ENCODE assay signal across 16 cellular contexts in the genomic region with DNA sequence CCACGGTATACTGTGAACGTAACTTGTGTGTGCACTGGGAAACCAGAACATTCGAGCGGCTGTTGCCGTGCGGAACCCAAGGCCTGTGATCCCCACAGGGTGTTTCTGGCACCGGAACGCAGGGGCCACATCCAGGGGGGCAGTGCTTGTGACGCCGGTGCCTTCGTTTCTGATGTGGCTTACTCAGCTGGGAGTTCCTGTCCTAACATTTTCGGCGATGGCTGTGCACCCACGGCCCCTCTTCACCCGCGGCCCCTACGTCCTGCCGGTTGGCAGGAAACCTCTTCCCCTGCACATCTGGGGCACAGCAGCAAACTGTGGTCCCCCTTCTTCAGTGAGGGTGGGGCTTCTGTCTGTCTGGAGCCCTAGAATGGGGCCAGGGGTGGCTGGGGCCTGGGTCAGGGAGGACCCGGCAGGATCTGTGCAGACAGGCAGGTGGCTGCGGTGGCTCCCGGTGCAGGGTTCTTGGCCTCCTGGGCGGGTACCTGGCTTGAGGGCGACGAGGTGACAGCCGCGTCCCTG. TPM values are rescaled to one million over a fixed set of nuclear protein-coding genes. Genes with fewer than 3 reads are reported as not detected.
DNase-seq lines count a peak whose midpoint lies in the region; ATAC-seq and TF ChIP-seq lines count a peak whose summit lies in the region.
"Had no signal": no experiment of that assay in that cellular context is flagged by ENCODE, and none has a peak within 500 bp of the region (broad histone marks: within the 10 kb centered on the region; RNA-seq: fewer than 3 reads in every experiment).

No MANE protein-coding gene starts in this region.

- ATAC-seq in activated naive CD8-positive, alpha-beta T cell treated with anti-CD3 and anti-CD28 coated beads, Interleukin-2, amount 50 U/mL, for 24 hours: peak; percentile 30
- peak; percentile 85 for ATAC-seq in stimulated activated naive CD8-positive, alpha-beta T cell treated with anti-CD3 and anti-CD28 coated beads, Interleukin-15, amount 100 ng/mL, for 72 hours
- ATAC-seq in GM18870 (IDR thresholded peaks at IDR 0.05; ENCODE audit: unreplicated experiment): no peak
- ATAC-seq: WTC11 had no signal

- no peak overlapping the region for H3K4me3 Mint-ChIP-seq in activated CD4-positive, alpha-beta memory T cell treated with anti-CD3 and anti-CD28 coated beads, Interleukin-2, amount 10 ng/mL, durations not matched to agents 7 days and 5 days
- peak overlapping the region; percentile 11 for H3K4me3 Mint-ChIP-seq in activated naive CD8-positive, alpha-beta T cell treated with anti-CD3 and anti-CD28 coated beads, Interleukin-2, amount 50 U/mL, for 24 hours
- peak overlapping the region; percentile 51 to 79 for H3K4me3 Mint-ChIP-seq in stimulated activated naive CD8-positive, alpha-beta T cell treated with anti-CD3 and anti-CD28 coated beads, Interleukin-15, amount 100 ng/mL, for 72 hours
- H3K4me3 Mint-ChIP-seq: mesothelial cell of epicardium, WTC11 had no signal

- CTCF ChIA-PET in activated CD4-positive, alpha-beta memory T cell treated with anti-CD3 and anti-CD28 coated beads, Interleukin-2, amount 10 ng/mL, durations not matched to agents 7 days and 5 days (lab: Charles Lee): no interaction called here

- no peaks in the 10 kb centered on the region for H3K9me3 ChIP-seq in ascending aorta
- no peaks in the 10 kb centered on the region for H3K9me3 ChIP-seq in left ventricle myocardium inferior (replicated peaks)
- H3K9me3 ChIP-seq: tibial artery had no signal

- intact Hi-C loops in ascending aorta (cut with DNase I) (no loop called here), left ventricle myocardium inferior (cut with micrococcal nuclease) (no loop called here)

- TF ChIP-seq CTCF in ascending aorta (IDR thresholded peaks at IDR 0.05) (no peak), left ventricle myocardium inferior (IDR thresholded peaks at IDR 0.05; ENCODE audit: borderline replicate concordance) (no peak)

- H3K27me3 Mint-ChIP-seq in activated CD4-positive, alpha-beta memory T cell treated with anti-CD3 and anti-CD28 coated beads, Interleukin-2, amount 10 ng/mL, durations not matched to agents 7 days and 5 days: no peaks in the 10 kb centered on the region
- no peaks in the 10 kb centered on the region for H3K27me3 Mint-ChIP-seq in activated naive CD8-positive, alpha-beta T cell treated with anti-CD3 and anti-CD28 coated beads, Interleukin-2, amount 50 U/mL, for 24 hours
- no peaks in the 10 kb centered on the region for H3K27me3 Mint-ChIP-seq in stimulated activated naive CD8-positive, alpha-beta T cell treated with anti-CD3 and anti-CD28 coated beads, Interleukin-15, amount 100 ng/mL, for 72 hours

- H3K27me3 ChIP-seq in ascending aorta (no peaks in the 10 kb centered on the region), left ventricle myocardium inferior (ENCODE audit: low read depth) (no peaks in the 10 kb centered on the region)
- H3K27me3 ChIP-seq: tibial artery had no signal

- H3K4me1 ChIP-seq in ascending aorta (no peaks in the 10 kb centered on the region), left ventricle myocardium inferior (peaks cover 5% of the 10 kb centered on the region)
- H3K4me1 ChIP-seq: tibial artery had no signal

- H3K36me3 Mint-ChIP-seq in activated CD4-positive, alpha-beta memory T cell treated with anti-CD3 and anti-CD28 coated beads, Interleukin-2, amount 10 ng/mL, durations not matched to agents 7 days and 5 days (ENCODE audit: low read depth): peaks cover 17% of the 10 kb centered on the region
- H3K36me3 Mint-ChIP-seq in activated naive CD8-positive, alpha-beta T cell treated with anti-CD3 and anti-CD28 coated beads, Interleukin-2, amount 50 U/mL, for 24 hours (ENCODE audit: low read depth): peaks cover 2% of the 10 kb centered on the region

- no peaks in the 10 kb centered on the region for H3K9me3 Mint-ChIP-seq in activated CD4-positive, alpha-beta memory T cell treated with anti-CD3 and anti-CD28 coated beads, Interleukin-2, amount 10 ng/mL, durations not matched to agents 7 days and 5 days
- no peaks in the 10 kb centered on the region for H3K9me3 Mint-ChIP-seq in activated naive CD8-positive, alpha-beta T cell treated with anti-CD3 and anti-CD28 coated beads, Interleukin-2, amount 50 U/mL, for 24 hours
- H3K9me3 Mint-ChIP-seq in stimulated activated naive CD8-positive, alpha-beta T cell treated with anti-CD3 and anti-CD28 coated beads, Interleukin-15, amount 100 ng/mL, for 72 hours: no peaks in the 10 kb centered on the region
- H3K9me3 Mint-ChIP-seq: mesothelial cell of epicardium, WTC11 had no signal

- H3K36me3 ChIP-seq in ascending aorta (peaks cover 12 to 21% of the 10 kb centered on the region in 2 donors), left ventricle myocardium inferior (peaks cover 23% of the 10 kb centered on the region)

- DNase-seq in stimulated activated CD4-positive, alpha-beta T cell treated with anti-CD3 and anti-CD28 coated beads, Interleukin-4, amount 100 ng/mL, for 24 hours: peak; percentile 17
- no peak for DNase-seq in stimulated activated CD4-positive, alpha-beta T cell treated with anti-CD3 and anti-CD28 coated beads, Interleukin-1b, Interleukin-23, amount 100 ng/mL, for 48 hours
- peak; percentile 27 for DNase-seq in activated CD4-positive, alpha-beta memory T cell treated with anti-CD3 and anti-CD28 coated beads, Interleukin-2, amount 10 ng/mL, durations not matched to agents 7 days and 5 days
- peak; percentile 38 for DNase-seq in activated naive CD8-positive, alpha-beta T cell treated with anti-CD3 and anti-CD28 coated beads, Interleukin-2, amount 50 U/mL, for 24 hours
- peak; percentile 31 to 43 for DNase-seq in stimulated activated naive CD8-positive, alpha-beta T cell treated with anti-CD3 and anti-CD28 coated beads, Interleukin-15, amount 100 ng/mL, for 72 hours
- DNase-seq in ascending aorta (ENCODE audit: low spot score in 2 of 2): no peak
- DNase-seq in left ventricle myocardium inferior: no peak
- DNase-seq: DMS53; effector CD4-positive, alpha-beta T cell; kidney glomerular epithelial cell; NCI-H1436 treated with DMSO at 0.1 percent for 48 hours; NCI-H226; tibial artery had no signal

- H3K4me3 ChIP-seq in ascending aorta (no peak overlapping the region), left ventricle myocardium inferior (no peak overlapping the region)
- H3K4me3 ChIP-seq: tibial artery had no signal

- POLR2A ChIA-PET in activated CD4-positive, alpha-beta memory T cell treated with anti-CD3 and anti-CD28 coated beads, Interleukin-2, amount 10 ng/mL, durations not matched to agents 7 days and 5 days (lab: Charles Lee): no interaction called here

- H3K4me1 Mint-ChIP-seq in activated CD4-positive, alpha-beta memory T cell treated with anti-CD3 and anti-CD28 coated beads, Interleukin-2, amount 10 ng/mL, durations not matched to agents 7 days and 5 days: peaks cover 14% of the 10 kb centered on the region
- peaks cover 13% of the 10 kb centered on the region for H3K4me1 Mint-ChIP-seq in activated naive CD8-positive, alpha-beta T cell treated with anti-CD3 and anti-CD28 coated beads, Interleukin-2, amount 50 U/mL, for 24 hours
- peaks cover 31% of the 10 kb centered on the region for H3K4me1 Mint-ChIP-seq in stimulated activated naive CD8-positive, alpha-beta T cell treated with anti-CD3 and anti-CD28 coated beads, Interleukin-15, amount 100 ng/mL, for 72 hours
- H3K4me1 Mint-ChIP-seq: WTC11 had no signal

- no peak overlapping the region for H3K27ac ChIP-seq in ascending aorta
- no peak overlapping the region for H3K27ac ChIP-seq in left ventricle myocardium inferior (replicated peaks)
- H3K27ac ChIP-seq: tibial artery had no signal

- peak overlapping the region; percentile 49 for H3K27ac Mint-ChIP-seq in activated CD4-positive, alpha-beta memory T cell treated with anti-CD3 and anti-CD28 coated beads, Interleukin-2, amount 10 ng/mL, durations not matched to agents 7 days and 5 days
- no peak overlapping the region for H3K27ac Mint-ChIP-seq in activated naive CD8-positive, alpha-beta T cell treated with anti-CD3 and anti-CD28 coated beads, Interleukin-2, amount 50 U/mL, for 24 hours
- no peak overlapping the region for H3K27ac Mint-ChIP-seq in stimulated activated naive CD8-positive, alpha-beta T cell treated with anti-CD3 and anti-CD28 coated beads, Interleukin-15, amount 100 ng/mL, for 72 hours
- H3K27ac Mint-ChIP-seq: WTC11 had no signal

RNA-seq across cellular contexts. Expression of gene CSNK1G2, which starts 26.2 kb away (rescaled TPM):
- total RNA-seq in activated CD4-positive, alpha-beta memory T cell treated with anti-CD3 and anti-CD28 coated beads, Interleukin-2, amount 10 ng/mL, durations not matched to agents 7 days and 5 days: 100 to 1,000 TPM; 130 to 132 TPM
- 79.6 TPM for total RNA-seq in ascending aorta
- 24.5 TPM for total RNA-seq in left ventricle myocardium inferior

RNA-seq across cellular contexts. Expression of gene BTBD2, which starts 48.4 kb away (rescaled TPM):
- total RNA-seq in activated CD4-positive, alpha-beta memory T cell treated with anti-CD3 and anti-CD28 coated beads, Interleukin-2, amount 10 ng/mL, durations not matched to agents 7 days and 5 days: 10 to 100 TPM; 55.4 to 57.1 TPM
- total RNA-seq in ascending aorta (90.1 TPM), left ventricle myocardium inferior (53.4 TPM)

Comparison
In these comparisons a context has a peak if more than half of its experiments do, and no peak if none do; other contexts are left out.
1. DNase-seq: peak in stimulated activated CD4-positive, alpha-beta T cell treated with anti-CD3 and anti-CD28 coated beads, Interleukin-4, amount 100 ng/mL, for 24 hours (single experiment), activated CD4-positive, alpha-beta memory T cell treated with anti-CD3 and anti-CD28 coated beads, Interleukin-2, amount 10 ng/mL, durations not matched to agents 7 days and 5 days (single experiment), activated naive CD8-positive, alpha-beta T cell treated with anti-CD3 and anti-CD28 coated beads, Interleukin-2, amount 50 U/mL, for 24 hours (single experiment) and stimulated activated naive CD8-positive, alpha-beta T cell treated with anti-CD3 and anti-CD28 coated beads, Interleukin-15, amount 100 ng/mL, for 72 hours (2 of 2); none in stimulated activated CD4-positive, alpha-beta T cell treated with anti-CD3 and anti-CD28 coated beads, Interleukin-1b, Interleukin-23, amount 100 ng/mL, for 48 hours (single experiment), ascending aorta (0 of 2) and left ventricle myocardium inferior (single experiment).